In the genomic region with DNA sequence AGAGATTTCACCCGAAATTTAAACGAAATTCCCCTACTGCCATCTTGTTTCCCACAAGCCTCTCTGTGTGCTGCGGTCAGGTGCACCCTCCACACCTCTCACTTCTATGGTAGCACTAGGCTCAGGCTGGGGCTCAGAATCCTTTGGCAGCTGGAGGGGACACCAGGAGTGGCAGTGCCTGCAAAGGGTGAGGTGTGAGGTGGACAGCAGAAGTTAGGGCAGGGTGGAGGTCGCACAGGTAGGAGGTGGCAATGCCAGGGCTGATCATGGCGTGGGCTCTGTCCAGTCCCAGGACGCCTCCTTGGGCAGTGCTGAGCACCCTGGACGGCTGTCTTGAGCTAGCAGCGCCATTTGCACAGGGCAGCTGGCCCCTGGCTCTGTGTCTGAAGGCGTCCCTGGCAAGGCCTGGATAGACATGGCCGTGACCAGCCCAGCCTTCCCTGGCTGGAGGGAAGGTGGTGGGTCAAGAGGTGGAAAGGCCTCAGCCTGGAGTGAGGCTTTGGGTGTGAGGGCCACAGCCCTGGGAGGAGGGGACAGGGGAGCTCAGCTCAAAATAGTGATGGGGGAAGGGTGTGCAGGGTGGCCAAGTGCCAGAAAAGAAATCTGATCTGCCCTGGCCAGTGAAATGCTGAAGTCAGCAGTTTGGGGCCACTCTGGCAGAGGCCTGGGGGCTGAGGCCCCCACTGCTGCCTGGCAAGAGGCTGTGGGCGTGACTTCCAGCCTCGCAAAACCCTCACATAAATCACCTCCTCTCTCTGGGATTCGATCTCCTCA, we compare ENCODE assay signal across 10 cellular contexts. TPM values are rescaled to one million over a fixed set of nuclear protein-coding genes. Genes with fewer than 3 reads are reported as not detected.
DNase-seq lines count a peak whose midpoint lies in the region; TF ChIP-seq lines count a peak whose summit lies in the region.
"Had no signal": no experiment of that assay in that cellular context is flagged by ENCODE, and none has a peak within 500 bp of the region (broad histone marks: within the 10 kb centered on the region; RNA-seq: fewer than 3 reads in every experiment).

No MANE protein-coding gene starts in this region.

- no peak overlapping the region for H3K4me3 Mint-ChIP-seq in mesothelial cell of epicardium
- H3K4me3 Mint-ChIP-seq: activated CD8-positive, alpha-beta memory T cell treated with anti-CD3 and anti-CD28 coated beads, Interleukin-2, amount 10 ng/mL, durations not matched to agents 7 days and 5 days had no signal

- H3K27ac Mint-ChIP-seq in mesothelial cell of epicardium, result peak overlapping the region; percentile 85
- H3K27ac Mint-ChIP-seq: activated CD8-positive, alpha-beta memory T cell treated with anti-CD3 and anti-CD28 coated beads, Interleukin-2, amount 10 ng/mL, durations not matched to agents 7 days and 5 days had no signal

- DNase-seq in NCI-H510A treated with DMSO at 0.1 percent for 48 hours (lab: John Stamatoyannopoulos, UW), result peak; percentile 55
- DNase-seq in colonic mucosa, result no peak
- no peak for DNase-seq in mesothelial cell of epicardium (ENCODE audit: low spot score in 2 of 2, unreplicated experiment in 2 of 2)
- DNase-seq in tibial artery, result peak in 1 of 2 donors; percentile 71
- no peak for DNase-seq in T-helper 2 cell
- no peak for DNase-seq in D341Med (ENCODE audit: low spot score)
- no peak for DNase-seq in occipital lobe (lab: John Stamatoyannopoulos, UW)
- DNase-seq: activated CD8-positive, alpha-beta memory T cell treated with anti-CD3 and anti-CD28 coated beads, Interleukin-2, amount 10 ng/mL, durations not matched to agents 7 days and 5 days; EL; NCI-H446 treated with DMSO at 0.1 percent for 48 hours had no signal

- H3K4me1 Mint-ChIP-seq in mesothelial cell of epicardium, result peaks cover 61% of the 10 kb centered on the region
- H3K4me1 Mint-ChIP-seq: activated CD8-positive, alpha-beta memory T cell treated with anti-CD3 and anti-CD28 coated beads, Interleukin-2, amount 10 ng/mL, durations not matched to agents 7 days and 5 days had no signal

- no peaks in the 10 kb centered on the region for H3K9me3 Mint-ChIP-seq in mesothelial cell of epicardium

- intact Hi-C loops in colonic mucosa (cut with DNase I) (no loop called here), tibial artery (cut with DNase I; ENCODE audit: low total_unique reads) (no loop called here)

- no peak overlapping the region for H3K9ac ChIP-seq in colonic mucosa (ENCODE audit: low read depth in 2 of 2, low read length in 2 of 2)

- no peaks in the 10 kb centered on the region for H3K27me3 Mint-ChIP-seq in mesothelial cell of epicardium (ENCODE audit: low read depth)
- H3K27me3 Mint-ChIP-seq: activated CD8-positive, alpha-beta memory T cell treated with anti-CD3 and anti-CD28 coated beads, Interleukin-2, amount 10 ng/mL, durations not matched to agents 7 days and 5 days had no signal

- H3K4me3 ChIP-seq in colonic mucosa (no peak overlapping the region), tibial artery (no peak overlapping the region)

- H3K27ac ChIP-seq in colonic mucosa (peak overlapping the region; percentile 22), tibial artery (peak overlapping the region; percentile 4 to 25)

- no peaks in the 10 kb centered on the region for H3K36me3 Mint-ChIP-seq in mesothelial cell of epicardium
- H3K36me3 Mint-ChIP-seq: activated CD8-positive, alpha-beta memory T cell treated with anti-CD3 and anti-CD28 coated beads, Interleukin-2, amount 10 ng/mL, durations not matched to agents 7 days and 5 days had no signal

- H3K36me3 ChIP-seq in colonic mucosa, result no peaks in the 10 kb centered on the region
- peaks cover 0 to 4% (median 0%) of the 10 kb centered on the region in 3 donors for H3K36me3 ChIP-seq in tibial artery

- H3K4me1 ChIP-seq in colonic mucosa, result peaks cover 9% of the 10 kb centered on the region
- peaks cover 6 to 100% (median 75%) of the 10 kb centered on the region in 4 donors for H3K4me1 ChIP-seq in tibial artery

- TF ChIP-seq CTCF in colonic mucosa (IDR thresholded peaks at IDR 0.05), result no peak
- TF ChIP-seq CTCF in mesothelial cell of epicardium (IDR thresholded peaks at IDR 0.05; ENCODE audit: unreplicated experiment), result no peak
- no peak for TF ChIP-seq CTCF in tibial artery (IDR thresholded peaks at IDR 0.05)

- H3K27me3 ChIP-seq in colonic mucosa, result no peaks in the 10 kb centered on the region
- H3K27me3 ChIP-seq in tibial artery, result no peaks in the 10 kb centered on the region

- H3K9me3 ChIP-seq in colonic mucosa, result no peaks in the 10 kb centered on the region
- H3K9me3 ChIP-seq in tibial artery, result no peaks in the 10 kb centered on the region

RNA-seq across cellular contexts. Expression of gene ZCCHC24, which starts 40.0 kb away (rescaled TPM):
- total RNA-seq in colonic mucosa, result 10 to 100 TPM in 1 of 2 donors, 1 to 10 TPM in 1; 4.6 to 19.1 TPM
- total RNA-seq in mesothelial cell of epicardium, result 31.8 to 34.0 TPM (median 33.2 TPM) in 3 replicates
- 6.2 TPM for total RNA-seq in occipital lobe

RNA-seq across cellular contexts. Expression of gene PPIF, which starts 58.1 kb away (rescaled TPM):
- 100 to 1,000 TPM in 1 of 2 donors, 10 to 100 TPM in 1; 99.3 to 154 TPM for total RNA-seq in colonic mucosa
- total RNA-seq in mesothelial cell of epicardium, result 35.1 to 37.3 TPM (median 36.3 TPM) in 3 replicates
- total RNA-seq in occipital lobe, result 5.8 TPM
